In genomic region chr9:35646583-35647265, GRCh38 we compare ENCODE assay signal across 1 cellular context.
A peak's percentile ranks its signal among the peaks of the same experiment; 100 is the strongest.
TF ChIP-seq lines count a peak whose summit lies in the region.

No MANE protein-coding gene starts in this region.

TF ChIP-seq in HEK293, 187 proteins besides CTCF, POLR2A, EP300 and RAD21 (continued from another document and continues in another):
- TF ChIP-seq INSM2 (tag by site-specific recombination; IDR thresholded peaks at IDR 0.05), result no peak
- no peak for TF ChIP-seq ZNF114 (tag by site-specific recombination; IDR thresholded peaks at IDR 0.05)
- TF ChIP-seq ZNF350 (tag by site-specific recombination; IDR thresholded peaks at IDR 0.05), result no peak
- no peak for TF ChIP-seq ZSCAN5A (tag by site-specific recombination; IDR thresholded peaks at IDR 0.05)
- TF ChIP-seq ZNF223 (tag by site-specific recombination; IDR thresholded peaks at IDR 0.05), result no peak
- no peak for TF ChIP-seq GLI4 (tag by site-specific recombination; IDR thresholded peaks at IDR 0.05)
- TF ChIP-seq WT1 (tag by site-specific recombination; IDR thresholded peaks at IDR 0.05), result no peak; the same call in none of the 2 replicates
- TF ChIP-seq ZNF266 (tag by site-specific recombination; IDR thresholded peaks at IDR 0.05; ENCODE audit: low read depth), result no peak
- no peak for TF ChIP-seq ZNF513 (tag by site-specific recombination; IDR thresholded peaks at IDR 0.05)
- TF ChIP-seq ZNF843 (tag by site-specific recombination; IDR thresholded peaks at IDR 0.05), result no peak
- no peak for TF ChIP-seq ZNF530 (tag by site-specific recombination; IDR thresholded peaks at IDR 0.05; ENCODE audit: low read depth)
- no peak for TF ChIP-seq ZNF449 (tag by site-specific recombination; IDR thresholded peaks at IDR 0.05)
- TF ChIP-seq PBX3 (CRISPR knock-in tag; IDR thresholded peaks at IDR 0.05), result no peak
- 0 out of 2 replicates have a peak, but pooled peaks have one; percentile 63 for TF ChIP-seq ZBTB10 (tag by site-specific recombination; IDR thresholded peaks at IDR 0.05)
- no peak for TF ChIP-seq ZNF600 (tag by site-specific recombination; IDR thresholded peaks at IDR 0.05)
- TF ChIP-seq ZNF423 (tag by site-specific recombination; IDR thresholded peaks at IDR 0.05), result peak; percentile 73; the same call in 1 of the 2 replicates
- peak; percentile 81; the same call in 1 of the 2 replicates for TF ChIP-seq ZBTB20 (tag by site-specific recombination; IDR thresholded peaks at IDR 0.05)
- no peak; the same call in 1 of the 2 replicates for TF ChIP-seq ZFP37 (tag by site-specific recombination; IDR thresholded peaks at IDR 0.05)
- TF ChIP-seq SCRT2 (tag by site-specific recombination; IDR thresholded peaks at IDR 0.05), result no peak
- no peak for TF ChIP-seq ZNF639 (tag by site-specific recombination; IDR thresholded peaks at IDR 0.05)
- TF ChIP-seq SETDB1 (IDR thresholded peaks at IDR 0.05; ENCODE audit: insufficient read length, low read length), result no peak
- peak; percentile 82 for TF ChIP-seq GLIS1 (tag by site-specific recombination; IDR thresholded peaks at IDR 0.05)
- TF ChIP-seq ZNF394 (tag by site-specific recombination; IDR thresholded peaks at IDR 0.05; ENCODE audit: borderline replicate concordance), result no peak
- TF ChIP-seq ZFHX2 (tag by site-specific recombination; conservative IDR thresholded peaks at IDR 0.05), result peak; percentile 88
- no peak for TF ChIP-seq ZNF560 (tag by site-specific recombination; IDR thresholded peaks at IDR 0.05; ENCODE audit: borderline replicate concordance)
- TF ChIP-seq FEZF1 (tag by site-specific recombination; IDR thresholded peaks at IDR 0.05), result no peak
- TF ChIP-seq PRDM2 (tag by site-specific recombination; IDR thresholded peaks at IDR 0.05; ENCODE audit: borderline replicate concordance), result no peak
- TF ChIP-seq ZNF830 (tag by site-specific recombination; IDR thresholded peaks at IDR 0.05; ENCODE audit: low read depth), result no peak
- TF ChIP-seq SP7 (tag by site-specific recombination; IDR thresholded peaks at IDR 0.05), result peak; percentile 59
- no peak for TF ChIP-seq REST (tag by site-specific recombination; IDR thresholded peaks at IDR 0.05)
- no peak for TF ChIP-seq ZSCAN16 (tag by site-specific recombination; IDR thresholded peaks at IDR 0.05)
- TF ChIP-seq ZNF670 (tag by site-specific recombination; IDR thresholded peaks at IDR 0.05; ENCODE audit: low read depth), result no peak
- TF ChIP-seq ZNF548 (tag by site-specific recombination; IDR thresholded peaks at IDR 0.05), result no peak
